1 cellular context compared by ENCODE assay signal in the genomic region with DNA sequence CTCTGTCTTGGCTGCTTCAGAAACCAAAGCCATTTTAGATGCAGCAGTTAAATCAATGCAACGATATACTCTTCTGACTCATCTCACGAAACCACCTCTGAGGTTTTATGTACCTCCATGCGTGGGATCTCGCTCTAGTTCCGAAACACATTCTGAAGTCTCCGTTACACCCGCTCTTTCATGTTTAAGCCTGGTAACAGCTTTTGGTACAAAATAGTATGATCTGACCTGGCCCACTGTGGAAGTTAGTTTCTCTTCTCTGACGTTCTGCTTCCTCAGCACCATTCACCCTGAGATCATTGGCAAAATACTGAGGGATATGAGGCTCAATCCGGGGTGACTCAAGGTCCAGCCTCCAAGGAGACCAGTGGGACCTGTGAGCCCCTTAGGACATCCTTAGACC.
TF ChIP-seq lines count a peak whose summit lies in the region.

No MANE protein-coding gene starts in this region.

TF ChIP-seq in GM12878, 131 proteins besides CTCF, POLR2A, EP300 and RAD21 (continued from another document and continues in another):
- TF ChIP-seq, protein P1, sequence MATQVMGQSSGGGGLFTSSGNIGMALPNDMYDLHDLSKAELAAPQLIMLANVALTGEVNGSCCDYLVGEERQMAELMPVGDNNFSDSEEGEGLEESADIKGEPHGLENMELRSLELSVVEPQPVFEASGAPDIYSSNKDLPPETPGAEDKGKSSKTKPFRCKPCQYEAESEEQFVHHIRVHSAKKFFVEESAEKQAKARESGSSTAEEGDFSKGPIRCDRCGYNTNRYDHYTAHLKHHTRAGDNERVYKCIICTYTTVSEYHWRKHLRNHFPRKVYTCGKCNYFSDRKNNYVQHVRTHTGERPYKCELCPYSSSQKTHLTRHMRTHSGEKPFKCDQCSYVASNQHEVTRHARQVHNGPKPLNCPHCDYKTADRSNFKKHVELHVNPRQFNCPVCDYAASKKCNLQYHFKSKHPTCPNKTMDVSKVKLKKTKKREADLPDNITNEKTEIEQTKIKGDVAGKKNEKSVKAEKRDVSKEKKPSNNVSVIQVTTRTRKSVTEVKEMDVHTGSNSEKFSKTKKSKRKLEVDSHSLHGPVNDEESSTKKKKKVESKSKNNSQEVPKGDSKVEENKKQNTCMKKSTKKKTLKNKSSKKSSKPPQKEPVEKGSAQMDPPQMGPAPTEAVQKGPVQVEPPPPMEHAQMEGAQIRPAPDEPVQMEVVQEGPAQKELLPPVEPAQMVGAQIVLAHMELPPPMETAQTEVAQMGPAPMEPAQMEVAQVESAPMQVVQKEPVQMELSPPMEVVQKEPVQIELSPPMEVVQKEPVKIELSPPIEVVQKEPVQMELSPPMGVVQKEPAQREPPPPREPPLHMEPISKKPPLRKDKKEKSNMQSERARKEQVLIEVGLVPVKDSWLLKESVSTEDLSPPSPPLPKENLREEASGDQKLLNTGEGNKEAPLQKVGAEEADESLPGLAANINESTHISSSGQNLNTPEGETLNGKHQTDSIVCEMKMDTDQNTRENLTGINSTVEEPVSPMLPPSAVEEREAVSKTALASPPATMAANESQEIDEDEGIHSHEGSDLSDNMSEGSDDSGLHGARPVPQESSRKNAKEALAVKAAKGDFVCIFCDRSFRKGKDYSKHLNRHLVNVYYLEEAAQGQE (IDR thresholded peaks at IDR 0.05; ENCODE audit: low read depth, low read length) = no peak
- TF ChIP-seq IKZF1 (conservative IDR thresholded peaks at IDR 0.05) (peak; percentile 54), TARDBP (IDR thresholded peaks at IDR 0.05; ENCODE audit: borderline replicate concordance) (no peak), BHLHE40 (IDR thresholded peaks at IDR 0.05; ENCODE audit: borderline replicate concordance in 1 of 2, low read depth in 2 of 2, low read length in 1 of 2) (peak; percentile 43 to 61; a peak in 3 of 4 replicates), IKZF2 (IDR thresholded peaks at IDR 0.05) (peak; percentile 46 to 68; a peak in 3 of 4 replicates), SRF (IDR thresholded peaks at IDR 0.05; ENCODE audit: low read depth in 2 of 2, low read length in 2 of 2) (0 out of 4 replicates have a peak, but pooled peaks of 1 of the 2 experiments have one; percentile 27), HDGF (IDR thresholded peaks at IDR 0.05) (no peak), ASH2L (IDR thresholded peaks at IDR 0.05; ENCODE audit: borderline replicate concordance, low read depth) (no peak), SUPT20H (IDR thresholded peaks at IDR 0.05; ENCODE audit: borderline replicate concordance, control insufficient read depth, low read depth, low read length) (no peak), CREB1 (IDR thresholded peaks at IDR 0.05; ENCODE audit: low read depth) (peak; percentile 82), ZBED1 (IDR thresholded peaks at IDR 0.05; ENCODE audit: borderline replicate concordance) (peak; percentile 77; the same call in 1 of the 2 replicates), CBFB (IDR thresholded peaks at IDR 0.05; ENCODE audit: low read depth) (peak; percentile 93), KLF5 (IDR thresholded peaks at IDR 0.05; ENCODE audit: partially characterized antibody) (no peak), SMAD1 (IDR thresholded peaks at IDR 0.05; ENCODE audit: low read depth, partially characterized antibody) (no peak), RELA (IDR thresholded peaks at IDR 0.05; ENCODE audit: borderline replicate concordance, partially characterized antibody) (no peak), ZNF384 (IDR thresholded peaks at IDR 0.05; ENCODE audit: borderline replicate concordance, low read depth, low read length) (no peak), BRCA1 (IDR thresholded peaks at IDR 0.05; ENCODE audit: low read depth, low read length) (no peak)
- TF ChIP-seq, protein P2, sequence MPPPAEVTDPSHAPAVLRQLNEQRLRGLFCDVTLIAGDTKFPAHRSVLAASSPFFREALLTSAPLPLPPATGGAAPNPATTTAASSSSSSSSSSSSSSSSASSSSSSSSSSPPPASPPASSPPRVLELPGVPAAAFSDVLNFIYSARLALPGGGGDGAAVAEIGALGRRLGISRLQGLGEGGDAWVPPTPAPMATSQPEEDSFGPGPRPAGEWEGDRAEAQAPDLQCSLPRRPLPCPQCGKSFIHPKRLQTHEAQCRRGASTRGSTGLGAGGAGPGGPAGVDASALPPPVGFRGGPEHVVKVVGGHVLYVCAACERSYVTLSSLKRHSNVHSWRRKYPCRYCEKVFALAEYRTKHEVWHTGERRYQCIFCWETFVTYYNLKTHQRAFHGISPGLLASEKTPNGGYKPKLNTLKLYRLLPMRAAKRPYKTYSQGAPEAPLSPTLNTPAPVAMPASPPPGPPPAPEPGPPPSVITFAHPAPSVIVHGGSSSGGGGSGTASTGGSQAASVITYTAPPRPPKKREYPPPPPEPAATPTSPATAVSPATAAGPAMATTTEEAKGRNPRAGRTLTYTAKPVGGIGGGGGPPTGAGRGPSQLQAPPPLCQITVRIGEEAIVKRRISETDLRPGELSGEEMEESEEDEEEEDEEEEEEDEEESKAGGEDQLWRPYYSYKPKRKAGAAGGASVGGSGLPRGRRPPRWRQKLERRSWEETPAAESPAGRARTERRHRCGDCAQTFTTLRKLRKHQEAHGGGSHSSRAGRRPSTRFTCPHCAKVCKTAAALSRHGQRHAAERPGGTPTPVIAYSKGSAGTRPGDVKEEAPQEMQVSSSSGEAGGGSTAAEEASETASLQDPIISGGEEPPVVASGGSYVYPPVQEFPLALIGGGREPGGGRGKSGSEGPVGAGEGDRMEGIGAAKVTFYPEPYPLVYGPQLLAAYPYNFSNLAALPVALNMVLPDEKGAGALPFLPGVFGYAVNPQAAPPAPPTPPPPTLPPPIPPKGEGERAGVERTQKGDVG (CRISPR knock-in tag; IDR thresholded peaks at IDR 0.05) = no peak
- TF ChIP-seq, protein P3, sequence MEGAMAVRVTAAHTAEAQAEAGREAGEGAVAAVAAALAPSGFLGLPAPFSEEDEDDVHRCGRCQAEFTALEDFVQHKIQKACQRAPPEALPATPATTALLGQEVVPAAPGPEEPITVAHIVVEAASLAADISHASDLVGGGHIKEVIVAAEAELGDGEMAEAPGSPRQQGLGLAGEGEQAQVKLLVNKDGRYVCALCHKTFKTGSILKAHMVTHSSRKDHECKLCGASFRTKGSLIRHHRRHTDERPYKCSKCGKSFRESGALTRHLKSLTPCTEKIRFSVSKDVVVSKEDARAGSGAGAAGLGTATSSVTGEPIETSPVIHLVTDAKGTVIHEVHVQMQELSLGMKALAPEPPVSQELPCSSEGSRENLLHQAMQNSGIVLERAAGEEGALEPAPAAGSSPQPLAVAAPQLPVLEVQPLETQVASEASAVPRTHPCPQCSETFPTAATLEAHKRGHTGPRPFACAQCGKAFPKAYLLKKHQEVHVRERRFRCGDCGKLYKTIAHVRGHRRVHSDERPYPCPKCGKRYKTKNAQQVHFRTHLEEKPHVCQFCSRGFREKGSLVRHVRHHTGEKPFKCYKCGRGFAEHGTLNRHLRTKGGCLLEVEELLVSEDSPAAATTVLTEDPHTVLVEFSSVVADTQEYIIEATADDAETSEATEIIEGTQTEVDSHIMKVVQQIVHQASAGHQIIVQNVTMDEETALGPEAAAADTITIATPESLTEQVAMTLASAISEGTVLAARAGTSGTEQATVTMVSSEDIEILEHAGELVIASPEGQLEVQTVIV (IDR thresholded peaks at IDR 0.05; ENCODE audit: borderline replicate concordance, partially characterized antibody) = no peak
- TF ChIP-seq, protein P4, sequence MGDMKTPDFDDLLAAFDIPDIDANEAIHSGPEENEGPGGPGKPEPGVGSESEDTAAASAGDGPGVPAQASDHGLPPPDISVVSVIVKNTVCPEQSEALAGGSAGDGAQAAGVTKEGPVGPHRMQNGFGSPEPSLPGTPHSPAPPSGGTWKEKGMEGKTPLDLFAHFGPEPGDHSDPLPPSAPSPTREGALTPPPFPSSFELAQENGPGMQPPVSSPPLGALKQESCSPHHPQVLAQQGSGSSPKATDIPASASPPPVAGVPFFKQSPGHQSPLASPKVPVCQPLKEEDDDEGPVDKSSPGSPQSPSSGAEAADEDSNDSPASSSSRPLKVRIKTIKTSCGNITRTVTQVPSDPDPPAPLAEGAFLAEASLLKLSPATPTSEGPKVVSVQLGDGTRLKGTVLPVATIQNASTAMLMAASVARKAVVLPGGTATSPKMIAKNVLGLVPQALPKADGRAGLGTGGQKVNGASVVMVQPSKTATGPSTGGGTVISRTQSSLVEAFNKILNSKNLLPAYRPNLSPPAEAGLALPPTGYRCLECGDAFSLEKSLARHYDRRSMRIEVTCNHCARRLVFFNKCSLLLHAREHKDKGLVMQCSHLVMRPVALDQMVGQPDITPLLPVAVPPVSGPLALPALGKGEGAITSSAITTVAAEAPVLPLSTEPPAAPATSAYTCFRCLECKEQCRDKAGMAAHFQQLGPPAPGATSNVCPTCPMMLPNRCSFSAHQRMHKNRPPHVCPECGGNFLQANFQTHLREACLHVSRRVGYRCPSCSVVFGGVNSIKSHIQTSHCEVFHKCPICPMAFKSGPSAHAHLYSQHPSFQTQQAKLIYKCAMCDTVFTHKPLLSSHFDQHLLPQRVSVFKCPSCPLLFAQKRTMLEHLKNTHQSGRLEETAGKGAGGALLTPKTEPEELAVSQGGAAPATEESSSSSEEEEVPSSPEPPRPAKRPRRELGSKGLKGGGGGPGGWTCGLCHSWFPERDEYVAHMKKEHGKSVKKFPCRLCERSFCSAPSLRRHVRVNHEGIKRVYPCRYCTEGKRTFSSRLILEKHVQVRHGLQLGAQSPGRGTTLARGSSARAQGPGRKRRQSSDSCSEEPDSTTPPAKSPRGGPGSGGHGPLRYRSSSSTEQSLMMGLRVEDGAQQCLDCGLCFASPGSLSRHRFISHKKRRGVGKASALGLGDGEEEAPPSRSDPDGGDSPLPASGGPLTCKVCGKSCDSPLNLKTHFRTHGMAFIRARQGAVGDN (IDR thresholded peaks at IDR 0.05) = no peak
- TF ChIP-seq, protein P5, sequence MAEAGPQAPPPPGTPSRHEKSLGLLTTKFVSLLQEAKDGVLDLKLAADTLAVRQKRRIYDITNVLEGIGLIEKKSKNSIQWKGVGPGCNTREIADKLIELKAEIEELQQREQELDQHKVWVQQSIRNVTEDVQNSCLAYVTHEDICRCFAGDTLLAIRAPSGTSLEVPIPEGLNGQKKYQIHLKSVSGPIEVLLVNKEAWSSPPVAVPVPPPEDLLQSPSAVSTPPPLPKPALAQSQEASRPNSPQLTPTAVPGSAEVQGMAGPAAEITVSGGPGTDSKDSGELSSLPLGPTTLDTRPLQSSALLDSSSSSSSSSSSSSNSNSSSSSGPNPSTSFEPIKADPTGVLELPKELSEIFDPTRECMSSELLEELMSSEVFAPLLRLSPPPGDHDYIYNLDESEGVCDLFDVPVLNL (IDR thresholded peaks at IDR 0.05; ENCODE audit: low read depth, low read length) = no peak
- TF ChIP-seq, protein P6, sequence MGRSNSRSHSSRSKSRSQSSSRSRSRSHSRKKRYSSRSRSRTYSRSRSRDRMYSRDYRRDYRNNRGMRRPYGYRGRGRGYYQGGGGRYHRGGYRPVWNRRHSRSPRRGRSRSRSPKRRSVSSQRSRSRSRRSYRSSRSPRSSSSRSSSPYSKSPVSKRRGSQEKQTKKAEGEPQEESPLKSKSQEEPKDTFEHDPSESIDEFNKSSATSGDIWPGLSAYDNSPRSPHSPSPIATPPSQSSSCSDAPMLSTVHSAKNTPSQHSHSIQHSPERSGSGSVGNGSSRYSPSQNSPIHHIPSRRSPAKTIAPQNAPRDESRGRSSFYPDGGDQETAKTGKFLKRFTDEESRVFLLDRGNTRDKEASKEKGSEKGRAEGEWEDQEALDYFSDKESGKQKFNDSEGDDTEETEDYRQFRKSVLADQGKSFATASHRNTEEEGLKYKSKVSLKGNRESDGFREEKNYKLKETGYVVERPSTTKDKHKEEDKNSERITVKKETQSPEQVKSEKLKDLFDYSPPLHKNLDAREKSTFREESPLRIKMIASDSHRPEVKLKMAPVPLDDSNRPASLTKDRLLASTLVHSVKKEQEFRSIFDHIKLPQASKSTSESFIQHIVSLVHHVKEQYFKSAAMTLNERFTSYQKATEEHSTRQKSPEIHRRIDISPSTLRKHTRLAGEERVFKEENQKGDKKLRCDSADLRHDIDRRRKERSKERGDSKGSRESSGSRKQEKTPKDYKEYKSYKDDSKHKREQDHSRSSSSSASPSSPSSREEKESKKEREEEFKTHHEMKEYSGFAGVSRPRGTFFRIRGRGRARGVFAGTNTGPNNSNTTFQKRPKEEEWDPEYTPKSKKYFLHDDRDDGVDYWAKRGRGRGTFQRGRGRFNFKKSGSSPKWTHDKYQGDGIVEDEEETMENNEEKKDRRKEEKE (IDR thresholded peaks at IDR 0.05) = no peak
- TF ChIP-seq, protein P7, sequence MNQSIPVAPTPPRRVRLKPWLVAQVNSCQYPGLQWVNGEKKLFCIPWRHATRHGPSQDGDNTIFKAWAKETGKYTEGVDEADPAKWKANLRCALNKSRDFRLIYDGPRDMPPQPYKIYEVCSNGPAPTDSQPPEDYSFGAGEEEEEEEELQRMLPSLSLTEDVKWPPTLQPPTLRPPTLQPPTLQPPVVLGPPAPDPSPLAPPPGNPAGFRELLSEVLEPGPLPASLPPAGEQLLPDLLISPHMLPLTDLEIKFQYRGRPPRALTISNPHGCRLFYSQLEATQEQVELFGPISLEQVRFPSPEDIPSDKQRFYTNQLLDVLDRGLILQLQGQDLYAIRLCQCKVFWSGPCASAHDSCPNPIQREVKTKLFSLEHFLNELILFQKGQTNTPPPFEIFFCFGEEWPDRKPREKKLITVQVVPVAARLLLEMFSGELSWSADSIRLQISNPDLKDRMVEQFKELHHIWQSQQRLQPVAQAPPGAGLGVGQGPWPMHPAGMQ (IDR thresholded peaks at IDR 0.05; ENCODE audit: borderline replicate concordance) = no peak
- TF ChIP-seq, protein P8, sequence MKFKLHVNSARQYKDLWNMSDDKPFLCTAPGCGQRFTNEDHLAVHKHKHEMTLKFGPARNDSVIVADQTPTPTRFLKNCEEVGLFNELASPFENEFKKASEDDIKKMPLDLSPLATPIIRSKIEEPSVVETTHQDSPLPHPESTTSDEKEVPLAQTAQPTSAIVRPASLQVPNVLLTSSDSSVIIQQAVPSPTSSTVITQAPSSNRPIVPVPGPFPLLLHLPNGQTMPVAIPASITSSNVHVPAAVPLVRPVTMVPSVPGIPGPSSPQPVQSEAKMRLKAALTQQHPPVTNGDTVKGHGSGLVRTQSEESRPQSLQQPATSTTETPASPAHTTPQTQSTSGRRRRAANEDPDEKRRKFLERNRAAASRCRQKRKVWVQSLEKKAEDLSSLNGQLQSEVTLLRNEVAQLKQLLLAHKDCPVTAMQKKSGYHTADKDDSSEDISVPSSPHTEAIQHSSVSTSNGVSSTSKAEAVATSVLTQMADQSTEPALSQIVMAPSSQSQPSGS (IDR thresholded peaks at IDR 0.05; ENCODE audit: low read length) = peak; percentile 82
- TF ChIP-seq, protein P9, sequence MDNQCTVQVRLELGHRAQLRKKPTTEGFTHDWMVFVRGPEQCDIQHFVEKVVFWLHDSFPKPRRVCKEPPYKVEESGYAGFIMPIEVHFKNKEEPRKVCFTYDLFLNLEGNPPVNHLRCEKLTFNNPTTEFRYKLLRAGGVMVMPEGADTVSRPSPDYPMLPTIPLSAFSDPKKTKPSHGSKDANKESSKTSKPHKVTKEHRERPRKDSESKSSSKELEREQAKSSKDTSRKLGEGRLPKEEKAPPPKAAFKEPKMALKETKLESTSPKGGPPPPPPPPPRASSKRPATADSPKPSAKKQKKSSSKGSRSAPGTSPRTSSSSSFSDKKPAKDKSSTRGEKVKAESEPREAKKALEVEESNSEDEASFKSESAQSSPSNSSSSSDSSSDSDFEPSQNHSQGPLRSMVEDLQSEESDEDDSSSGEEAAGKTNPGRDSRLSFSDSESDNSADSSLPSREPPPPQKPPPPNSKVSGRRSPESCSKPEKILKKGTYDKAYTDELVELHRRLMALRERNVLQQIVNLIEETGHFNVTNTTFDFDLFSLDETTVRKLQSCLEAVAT (IDR thresholded peaks at IDR 0.05) = no peak
